Comparison of ENCODE assay signal across 1 cellular context in the genomic region with DNA sequence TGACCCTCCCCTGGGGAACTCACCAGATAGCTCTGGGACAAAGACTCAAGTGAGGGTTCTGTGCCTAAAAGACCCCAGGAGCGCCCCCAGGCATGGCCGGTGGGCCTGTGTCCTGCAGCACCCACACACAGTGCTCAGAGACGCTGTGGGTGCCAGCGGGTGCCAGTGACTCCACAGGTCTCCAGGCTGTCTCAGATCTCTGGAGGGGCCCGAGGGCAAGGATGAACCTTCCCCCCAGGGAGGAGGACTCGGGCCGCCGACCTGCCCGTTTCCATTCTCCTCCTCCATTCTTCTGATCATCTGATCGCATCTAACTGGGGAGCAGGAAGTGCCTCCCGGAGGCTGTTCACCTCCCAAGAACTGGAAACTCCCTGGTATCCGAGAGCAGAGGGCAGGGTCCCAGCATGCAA.
TF ChIP-seq lines count a peak whose summit lies in the region.

No MANE protein-coding gene starts in this region.

TF ChIP-seq in SK-N-SH treated with all-trans-retinoic acid at 6 μM for 48 hours, 23 proteins besides CTCF, POLR2A, EP300 and RAD21 (continued from another document):
- TF ChIP-seq, protein P1, sequence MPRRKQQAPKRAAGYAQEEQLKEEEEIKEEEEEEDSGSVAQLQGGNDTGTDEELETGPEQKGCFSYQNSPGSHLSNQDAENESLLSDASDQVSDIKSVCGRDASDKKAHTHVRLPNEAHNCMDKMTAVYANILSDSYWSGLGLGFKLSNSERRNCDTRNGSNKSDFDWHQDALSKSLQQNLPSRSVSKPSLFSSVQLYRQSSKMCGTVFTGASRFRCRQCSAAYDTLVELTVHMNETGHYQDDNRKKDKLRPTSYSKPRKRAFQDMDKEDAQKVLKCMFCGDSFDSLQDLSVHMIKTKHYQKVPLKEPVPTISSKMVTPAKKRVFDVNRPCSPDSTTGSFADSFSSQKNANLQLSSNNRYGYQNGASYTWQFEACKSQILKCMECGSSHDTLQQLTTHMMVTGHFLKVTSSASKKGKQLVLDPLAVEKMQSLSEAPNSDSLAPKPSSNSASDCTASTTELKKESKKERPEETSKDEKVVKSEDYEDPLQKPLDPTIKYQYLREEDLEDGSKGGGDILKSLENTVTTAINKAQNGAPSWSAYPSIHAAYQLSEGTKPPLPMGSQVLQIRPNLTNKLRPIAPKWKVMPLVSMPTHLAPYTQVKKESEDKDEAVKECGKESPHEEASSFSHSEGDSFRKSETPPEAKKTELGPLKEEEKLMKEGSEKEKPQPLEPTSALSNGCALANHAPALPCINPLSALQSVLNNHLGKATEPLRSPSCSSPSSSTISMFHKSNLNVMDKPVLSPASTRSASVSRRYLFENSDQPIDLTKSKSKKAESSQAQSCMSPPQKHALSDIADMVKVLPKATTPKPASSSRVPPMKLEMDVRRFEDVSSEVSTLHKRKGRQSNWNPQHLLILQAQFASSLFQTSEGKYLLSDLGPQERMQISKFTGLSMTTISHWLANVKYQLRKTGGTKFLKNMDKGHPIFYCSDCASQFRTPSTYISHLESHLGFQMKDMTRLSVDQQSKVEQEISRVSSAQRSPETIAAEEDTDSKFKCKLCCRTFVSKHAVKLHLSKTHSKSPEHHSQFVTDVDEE (CRISPR knock-in tag; IDR thresholded peaks at IDR 0.05): no peak
- TF ChIP-seq ARNTL (CRISPR knock-in tag; IDR thresholded peaks at IDR 0.05; ENCODE audit: borderline replicate concordance, low read depth) (no peak), TOX (CRISPR knock-in tag; IDR thresholded peaks at IDR 0.05; ENCODE audit: borderline replicate concordance) (no peak), BACH2 (CRISPR knock-in tag; IDR thresholded peaks at IDR 0.05; ENCODE audit: borderline replicate concordance) (no peak)
- TF ChIP-seq, protein P2, sequence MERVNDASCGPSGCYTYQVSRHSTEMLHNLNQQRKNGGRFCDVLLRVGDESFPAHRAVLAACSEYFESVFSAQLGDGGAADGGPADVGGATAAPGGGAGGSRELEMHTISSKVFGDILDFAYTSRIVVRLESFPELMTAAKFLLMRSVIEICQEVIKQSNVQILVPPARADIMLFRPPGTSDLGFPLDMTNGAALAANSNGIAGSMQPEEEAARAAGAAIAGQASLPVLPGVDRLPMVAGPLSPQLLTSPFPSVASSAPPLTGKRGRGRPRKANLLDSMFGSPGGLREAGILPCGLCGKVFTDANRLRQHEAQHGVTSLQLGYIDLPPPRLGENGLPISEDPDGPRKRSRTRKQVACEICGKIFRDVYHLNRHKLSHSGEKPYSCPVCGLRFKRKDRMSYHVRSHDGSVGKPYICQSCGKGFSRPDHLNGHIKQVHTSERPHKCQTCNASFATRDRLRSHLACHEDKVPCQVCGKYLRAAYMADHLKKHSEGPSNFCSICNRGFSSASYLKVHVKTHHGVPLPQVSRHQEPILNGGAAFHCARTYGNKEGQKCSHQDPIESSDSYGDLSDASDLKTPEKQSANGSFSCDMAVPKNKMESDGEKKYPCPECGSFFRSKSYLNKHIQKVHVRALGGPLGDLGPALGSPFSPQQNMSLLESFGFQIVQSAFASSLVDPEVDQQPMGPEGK (CRISPR knock-in tag; IDR thresholded peaks at IDR 0.05; ENCODE audit: borderline replicate concordance): no peak
